1 cellular context compared by ENCODE assay signal in the genomic region with DNA sequence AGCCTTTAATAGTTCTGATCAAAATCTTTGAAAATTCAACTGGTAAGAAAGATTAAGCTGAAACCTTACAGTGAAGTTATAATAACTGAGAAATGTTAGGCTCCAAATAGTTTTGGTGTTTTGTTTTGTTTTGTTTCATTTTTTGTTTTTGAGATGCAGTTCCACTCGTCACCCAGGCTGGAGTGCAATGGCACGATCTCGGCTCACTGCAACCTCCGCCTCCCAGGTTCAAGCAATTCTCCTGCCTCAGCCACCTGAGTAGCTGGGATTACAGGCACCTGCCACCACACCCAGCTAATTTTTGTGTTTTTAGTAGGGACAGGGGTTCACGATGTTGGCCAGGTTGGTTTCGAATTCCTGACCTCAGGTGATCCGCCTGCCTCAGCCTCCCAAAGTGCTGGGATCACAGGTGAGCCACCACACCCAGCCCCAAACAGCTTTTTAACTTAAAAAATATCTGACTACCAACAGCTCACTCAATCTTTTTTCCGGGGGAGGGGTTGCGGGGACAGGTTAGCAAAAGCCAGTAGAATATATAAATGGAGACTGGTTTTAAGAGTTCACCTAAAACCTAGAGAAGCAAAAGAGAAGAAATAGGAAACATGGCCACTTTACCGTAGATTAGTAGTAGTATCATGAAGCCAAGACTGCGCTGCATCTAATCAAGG. TPM values are rescaled to one million over a fixed set of nuclear protein-coding genes. Genes with fewer than 3 reads are reported as not detected.
"Had no signal": no experiment of that assay in that cellular context is flagged by ENCODE, and none has a peak within 500 bp of the region (broad histone marks: within the 10 kb centered on the region; RNA-seq: fewer than 3 reads in every experiment).

No MANE protein-coding gene starts in this region.

RNA-seq across cellular contexts. Expression of gene ZC3H12D, which starts 10.7 kb away (rescaled TPM):
- total RNA-seq: kidney epithelial cell had no signal
